Comparison of ENCODE assay signal across 23 cellular contexts in the genomic region with DNA sequence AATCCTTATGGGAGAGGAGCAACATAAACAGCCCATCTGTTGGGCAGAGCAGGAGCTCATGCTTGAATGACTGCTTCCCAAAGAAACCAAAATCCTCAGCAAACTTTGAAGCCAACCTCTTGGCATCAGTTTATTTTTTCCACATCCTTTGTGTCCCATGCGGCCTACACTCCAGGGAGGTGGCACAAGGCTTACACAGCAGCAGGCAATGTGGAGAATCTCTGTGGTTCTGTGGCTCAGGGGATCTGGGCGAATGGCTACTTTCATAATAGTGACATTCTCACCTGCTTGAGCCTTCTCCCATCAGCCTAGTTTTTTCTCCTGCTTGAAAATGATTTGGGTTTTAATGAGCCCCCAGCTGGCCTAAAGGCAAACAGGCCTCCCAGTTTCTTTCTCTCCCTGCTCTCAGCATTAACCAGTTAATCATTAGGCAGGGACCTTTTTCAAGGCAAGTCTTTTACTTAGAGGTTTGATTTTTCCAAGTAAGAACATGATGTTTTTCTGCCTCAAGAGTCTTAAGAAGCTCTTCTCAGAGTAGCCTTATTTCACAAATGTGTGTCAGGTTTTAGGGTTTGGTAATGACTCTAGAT.
"Had no signal": no experiment of that assay in that cellular context is flagged by ENCODE, and none has a peak within 500 bp of the region (broad histone marks: within the 10 kb centered on the region; RNA-seq: fewer than 3 reads in every experiment).

No MANE protein-coding gene starts in this region.

- DNase-seq: activated CD4-positive, alpha-beta T cell treated with anti-CD3 and anti-CD28 coated beads, Interleukin-2, amount 10 ng/mL, durations not matched to agents 24 days and 14 days; activated CD8-positive, alpha-beta T cell treated with anti-CD3 and anti-CD28 coated beads, Interleukin-2, amount 10 ng/mL, durations not matched to agents 7 days and 5 days; activated gamma-delta T cell; aorta; colonic mucosa; dorsolateral prefrontal cortex; esophagus squamous epithelium; gastrocnemius medialis; hippocampal formation; left cardiac atrium; lower lobe of right lung; natural killer cell; pancreas; sigmoid colon; SK-N-SH; stimulated activated CD4-positive, alpha-beta T cell treated with anti-CD3 and anti-CD28 coated beads, Interleukin-2, amount 100 ng/mL, for 48 hours; stimulated activated CD8-positive, alpha-beta memory T cell treated with anti-CD3 and anti-CD28 coated beads, Interleukin-4, amount 100 ng/mL, for 48 hours; stimulated activated naive B cell treated with anti-CD40 and anti-IgM and Interleukin-4, amounts not matched to agents 10 μg/mL and 1 μg/mL and 100 μg/mL, for 72 hours; testis had no signal

- H3K27me3 ChIP-seq: colonic mucosa, esophagus squamous epithelium, gastrocnemius medialis, pancreas, sigmoid colon, testis had no signal

- H3K9me3 Mint-ChIP-seq: activated CD4-positive, alpha-beta T cell treated with anti-CD3 and anti-CD28 coated beads, Interleukin-2, amount 10 ng/mL, durations not matched to agents 24 days and 14 days; activated T-helper 1 cell treated with anti-CD3 and anti-CD28 coated beads, Interleukin-12 subunit alpha, Interleukin-12 subunit beta, Interleukin-2, Interleukin-4 antibody, amounts not matched to agents 30 ng/mL and 10 ng/mL and 1 ng/mL, durations not matched to agents 14 hours and 24 hours and 36 hours; central memory CD8-positive, alpha-beta T cell; natural killer cell had no signal

- H3K36me3 Mint-ChIP-seq: natural killer cell; stimulated activated naive B cell treated with anti-CD40 and anti-IgM and Interleukin-4, amounts not matched to agents 10 μg/mL and 1 μg/mL and 100 μg/mL, for 72 hours had no signal

- H3K4me3 Mint-ChIP-seq: activated CD4-positive, alpha-beta T cell treated with anti-CD3 and anti-CD28 coated beads, Interleukin-2, amount 10 ng/mL, durations not matched to agents 24 days and 14 days; activated CD8-positive, alpha-beta T cell treated with anti-CD3 and anti-CD28 coated beads, Interleukin-2, amount 10 ng/mL, durations not matched to agents 7 days and 5 days; activated T-helper 1 cell treated with anti-CD3 and anti-CD28 coated beads, Interleukin-12 subunit alpha, Interleukin-12 subunit beta, Interleukin-2, Interleukin-4 antibody, amounts not matched to agents 30 ng/mL and 10 ng/mL and 1 ng/mL, durations not matched to agents 14 hours and 24 hours and 36 hours; central memory CD8-positive, alpha-beta T cell; natural killer cell; stimulated activated naive B cell treated with anti-CD40 and anti-IgM and Interleukin-4, amounts not matched to agents 10 μg/mL and 1 μg/mL and 100 μg/mL, for 72 hours; type B pancreatic cell had no signal

- H3K27ac ChIP-seq: colonic mucosa, dorsolateral prefrontal cortex, esophagus squamous epithelium, gastrocnemius medialis, lower lobe of right lung, pancreas, sigmoid colon, testis had no signal

- H3K27me3 Mint-ChIP-seq: type B pancreatic cell had no signal

- H3K4me1 Mint-ChIP-seq: activated CD4-positive, alpha-beta T cell treated with anti-CD3 and anti-CD28 coated beads, Interleukin-2, amount 10 ng/mL, durations not matched to agents 24 days and 14 days; central memory CD8-positive, alpha-beta T cell; natural killer cell; stimulated activated naive B cell treated with anti-CD40 and anti-IgM and Interleukin-4, amounts not matched to agents 10 μg/mL and 1 μg/mL and 100 μg/mL, for 72 hours had no signal

- H3K4me1 ChIP-seq: colonic mucosa, esophagus squamous epithelium, lower lobe of right lung, pancreas, testis had no signal

- H3K9me2 ChIP-seq: SK-N-SH had no signal

- H3K36me3 ChIP-seq: colonic mucosa, esophagus squamous epithelium, gastrocnemius medialis, lower lobe of right lung, pancreas, sigmoid colon had no signal

- ATAC-seq: activated CD8-positive, alpha-beta T cell treated with anti-CD3 and anti-CD28 coated beads, Interleukin-2, amount 10 ng/mL, durations not matched to agents 7 days and 5 days; activated naive CD4-positive, alpha-beta T cell treated with anti-CD3 and anti-CD28 coated beads, Interleukin-2, amount 50 U/mL, for 72 hours; gastrocnemius medialis; left cardiac atrium; lower lobe of right lung; natural killer cell; pancreas; stimulated activated naive B cell treated with anti-CD40 and anti-IgM and Interleukin-4, amounts not matched to agents 10 μg/mL and 1 μg/mL and 100 μg/mL, for 72 hours had no signal

- H3K27ac Mint-ChIP-seq: activated CD4-positive, alpha-beta T cell treated with anti-CD3 and anti-CD28 coated beads, Interleukin-2, amount 10 ng/mL, durations not matched to agents 24 days and 14 days; activated CD8-positive, alpha-beta T cell treated with anti-CD3 and anti-CD28 coated beads, Interleukin-2, amount 10 ng/mL, durations not matched to agents 7 days and 5 days; activated naive CD4-positive, alpha-beta T cell treated with anti-CD3 and anti-CD28 coated beads, Interleukin-2, amount 50 U/mL, for 72 hours; activated T-helper 1 cell treated with anti-CD3 and anti-CD28 coated beads, Interleukin-12 subunit alpha, Interleukin-12 subunit beta, Interleukin-2, Interleukin-4 antibody, amounts not matched to agents 30 ng/mL and 10 ng/mL and 1 ng/mL, durations not matched to agents 14 hours and 24 hours and 36 hours; natural killer cell; stimulated activated naive B cell treated with anti-CD40 and anti-IgM and Interleukin-4, amounts not matched to agents 10 μg/mL and 1 μg/mL and 100 μg/mL, for 72 hours; type B pancreatic cell had no signal

- H3K4me2 ChIP-seq: SK-N-SH had no signal

- H3K9ac ChIP-seq: SK-N-SH had no signal

- H3K4me3 ChIP-seq: colonic mucosa, dorsolateral prefrontal cortex, esophagus squamous epithelium, gastrocnemius medialis, lower lobe of right lung, pancreas, sigmoid colon, testis had no signal

- H3K9me3 ChIP-seq: colonic mucosa, esophagus squamous epithelium, gastrocnemius medialis, lower lobe of right lung, pancreas, sigmoid colon, SK-N-SH, testis had no signal
